Comparison of ENCODE assay signal across 15 cellular contexts in genomic region chr10:98260350-98260749, GRCh38. TPM values are rescaled to one million over a fixed set of nuclear protein-coding genes. Genes with fewer than 3 reads are reported as not detected.
DNase-seq lines count a peak whose midpoint lies in the region; ATAC-seq, FAIRE-seq and TF ChIP-seq lines count a peak whose summit lies in the region.
"Had no signal": no experiment of that assay in that cellular context is flagged by ENCODE, and none has a peak within 500 bp of the region (broad histone marks: within the 10 kb centered on the region; RNA-seq: fewer than 3 reads in every experiment).

No MANE protein-coding gene starts in this region.

- H3K18ac ChIP-seq in H1 (ENCODE audit: extremely low read depth, low read length), result no peak overlapping the region
- peak overlapping the region; percentile 48 for H3K18ac ChIP-seq in neuronal stem cell (ENCODE audit: low read length)

- no peaks in the 10 kb centered on the region for H3F3A ChIP-seq in PC-3 (ENCODE audit: low read length, unreplicated experiment)

- H3K14ac ChIP-seq in H1 (ENCODE audit: insufficient read length) (no peak overlapping the region), neuronal stem cell (ENCODE audit: low read length) (peak overlapping the region; percentile 41)

- POLR2A ChIA-PET in PC-3 (lab: Charles Lee; ENCODE audit: unreplicated experiment) (no interaction called here), H1 (lab: Charles Lee; ENCODE audit: partially characterized antibody) (interaction anchor here (0.6 kb wide), 1 partner anchor 45 kb away, joined by 5 read pairs; no protein-coding TSS in a partner anchor), OCI-LY7 (lab: Charles Lee) (no interaction called here)

- peaks cover 0 to 13% (median 0%) of the 10 kb centered on the region in 11 experiments; a peak in 4 of 22 replicates for H3K36me3 ChIP-seq in BLaER1 treated with 17β-estradiol and CSF1 and Interleukin-3, amounts not matched to agents 10 nM and 100 nM
- H3K36me3 ChIP-seq in PC-3 (ENCODE audit: low read depth, low read length) (no peaks in the 10 kb centered on the region), H1 (ENCODE audit: control insufficient read depth in 2 of 4, insufficient read depth in 4 of 4, low read length in 3 of 4) (no peaks in the 10 kb centered on the region), neuronal stem cell (replicated peaks in 1 of 2; ENCODE audit: control insufficient read depth in 2 of 2, insufficient read depth in 2 of 2, low read length in 2 of 2) (no peaks in the 10 kb centered on the region), OCI-LY7 (ENCODE audit: insufficient read depth, low read length) (peaks cover 2% of the 10 kb centered on the region; the same call in 1 of the 2 replicates)

- H3K4me1 ChIP-seq in BLaER1 treated with 17β-estradiol and CSF1 and Interleukin-3, amounts not matched to agents 10 nM and 100 nM, result peaks cover 33 to 94% (median 88%) of the 10 kb centered on the region in 10 experiments
- H3K4me1 ChIP-seq in PC-3 (ENCODE audit: insufficient read depth, low read length) (peaks cover 24% of the 10 kb centered on the region), H1 (replicated peaks in 1 of 4; ENCODE audit: control insufficient read depth in 3 of 4, insufficient read depth in 4 of 4, low read length in 3 of 4) (no peaks in the 10 kb centered on the region; a peak in 1 of 7 replicates), neuronal stem cell (ENCODE audit: control insufficient read depth in 2 of 2, insufficient read depth in 1 of 2, low read depth in 1 of 2, low read length in 2 of 2) (peaks cover 0 to 2% of the 10 kb centered on the region in 2 donors), OCI-LY7 (ENCODE audit: insufficient read depth, low read length, poor library complexity, severe bottlenecking) (no peaks in the 10 kb centered on the region)

- H3K23me2 ChIP-seq in H1 (ENCODE audit: low read depth, low read length), result no peaks in the 10 kb centered on the region

- H4K91ac ChIP-seq in H1 (replicated peaks; ENCODE audit: insufficient read length, low read length) (no peak overlapping the region), neuronal stem cell (ENCODE audit: low read depth, low read length, poor library complexity) (no peak overlapping the region)

- H3K23ac ChIP-seq in H1 (ENCODE audit: insufficient read length) (no peak overlapping the region), neuronal stem cell (ENCODE audit: low read depth, low read length, poor library complexity) (peak overlapping the region; percentile 86)

- peak overlapping the region; percentile 76 to 94 (median 80) for H3K4me2 ChIP-seq in BLaER1 treated with 17β-estradiol and CSF1 and Interleukin-3, amounts not matched to agents 10 nM and 100 nM
- peak overlapping the region; percentile 19; the same call in 1 of the 2 replicates for H3K4me2 ChIP-seq in PC-3 (ENCODE audit: low read length)
- H3K4me2 ChIP-seq in H1 (ENCODE audit: insufficient read depth in 1 of 2, low read depth in 2 of 2, low read length in 2 of 2), result no peak overlapping the region
- no peak overlapping the region for H3K4me2 ChIP-seq in neuronal stem cell (ENCODE audit: insufficient read depth, low read length, poor library complexity, severe bottlenecking)
- H3K4me2 ChIP-seq in OCI-LY7 (ENCODE audit: low read length), result no peak overlapping the region
- H3K4me2 ChIP-seq: A549 had no signal

- no peak overlapping the region for H4K5ac ChIP-seq in H1 (ENCODE audit: insufficient read length, low read depth, low read length)

- TF ChIP-seq RAD21 in H1 (IDR thresholded peaks at IDR 0.05 in 1 of 2, conservative IDR thresholded peaks at IDR 0.05 in 1 of 2; ENCODE audit: low read depth in 2 of 2, low read length in 2 of 2), result no peak

- peak overlapping the region in 10 of 11 experiments; percentile 33 to 74 (median 57); a peak in 20 of 22 replicates for H3K27ac ChIP-seq in BLaER1 treated with 17β-estradiol and CSF1 and Interleukin-3, amounts not matched to agents 10 nM and 100 nM
- H3K27ac ChIP-seq in PC-3 (ENCODE audit: low read length), result peak overlapping the region; percentile 54
- H3K27ac ChIP-seq in H1 (ENCODE audit: low read depth, low read length), result no peak overlapping the region; the same call in 1 of the 2 replicates
- no peak overlapping the region for H3K27ac ChIP-seq in neuronal stem cell (replicated peaks; ENCODE audit: low read length)
- H3K27ac ChIP-seq in OCI-LY7 (ENCODE audit: low read depth, low read length, poor library complexity, severe bottlenecking), result no peak overlapping the region
- H3K27ac ChIP-seq: A549 had no signal

- no peaks in the 10 kb centered on the region for H3K27me3 ChIP-seq in BLaER1 treated with 17β-estradiol and CSF1 and Interleukin-3, amounts not matched to agents 10 nM and 100 nM
- H3K27me3 ChIP-seq in PC-3 (ENCODE audit: low read length), result no peaks in the 10 kb centered on the region
- H3K27me3 ChIP-seq in H1 (replicated peaks in 1 of 4; ENCODE audit: control insufficient read depth in 3 of 4, extremely low read depth in 1 of 4, insufficient read depth in 3 of 4, low read length in 3 of 4), result no peaks in the 10 kb centered on the region
- no peaks in the 10 kb centered on the region for H3K27me3 ChIP-seq in neuronal stem cell (ENCODE audit: control insufficient read depth in 3 of 3, insufficient read depth in 3 of 3, low read depth in 1 of 3, low read length in 3 of 3)

- H3K79me2 ChIP-seq in PC-3 (ENCODE audit: low read length) (no peaks in the 10 kb centered on the region), H1 (ENCODE audit: control insufficient read depth in 1 of 2, insufficient read depth in 2 of 2, low read length in 2 of 2) (no peaks in the 10 kb centered on the region), OCI-LY7 (ENCODE audit: insufficient read depth, low read depth, low read length) (no peaks in the 10 kb centered on the region)

- H4K20me1 ChIP-seq in BLaER1 treated with 17β-estradiol and CSF1 and Interleukin-3, amounts not matched to agents 10 nM and 100 nM, result peaks cover 0 to 5% (median 0%) of the 10 kb centered on the region in 11 experiments; a peak in 2 of 22 replicates
- H4K20me1 ChIP-seq in PC-3 (ENCODE audit: low read length) (no peaks in the 10 kb centered on the region), H1 (replicated peaks in 1 of 2; ENCODE audit: control insufficient read depth in 1 of 2, insufficient read depth in 2 of 2, low read length in 2 of 2) (peaks cover 0 to 2% of the 10 kb centered on the region in 2 experiments), OCI-LY7 (ENCODE audit: insufficient read depth, low read length) (no peaks in the 10 kb centered on the region)

- H2BK120ac ChIP-seq in H1 (replicated peaks; ENCODE audit: low read depth, low read length) (no peak overlapping the region), neuronal stem cell (ENCODE audit: low read depth, low read length) (no peak overlapping the region)

- TF ChIP-seq CTCF in PC-3 (conservative IDR thresholded peaks at IDR 0.05; ENCODE audit: low read depth, low read length) (no peak), H1 (IDR thresholded peaks at IDR 0.05; ENCODE audit: control extremely low read depth in 1 of 3, insufficient read depth in 1 of 3, low read depth in 1 of 3, low read length in 3 of 3) (no peak), OCI-LY7 (conservative IDR thresholded peaks at IDR 0.05; ENCODE audit: low read length) (no peak)

- H2BK15ac ChIP-seq in H1 (ENCODE audit: low read length) (no peak overlapping the region), neuronal stem cell (ENCODE audit: low read length) (no peak overlapping the region)

- H3K4ac ChIP-seq in H1 (replicated peaks; ENCODE audit: insufficient read length, low read depth, low read length) (no peak overlapping the region), neuronal stem cell (ENCODE audit: low read length) (no peak overlapping the region)

- no peak overlapping the region for H3K4me3 ChIP-seq in BLaER1 treated with 17β-estradiol and CSF1 and Interleukin-3, amounts not matched to agents 10 nM and 100 nM
- H3K4me3 ChIP-seq in PC-3 (ENCODE audit: low read length), result no peak overlapping the region
- H3K4me3 ChIP-seq in H1 (ENCODE audit: extremely low read depth in 1 of 4, insufficient read depth in 2 of 4, low read depth in 3 of 4, low read length in 4 of 4), result no peak overlapping the region
- no peak overlapping the region for H3K4me3 ChIP-seq in neuronal stem cell (ENCODE audit: low read length in 2 of 2)
- H3K4me3 ChIP-seq in OCI-LY7 (ENCODE audit: low read depth, low read length, poor library complexity, severe bottlenecking), result no peak overlapping the region
- H3K4me3 ChIP-seq: A549 had no signal

- CTCF ChIA-PET in PC-3 (lab: Charles Lee) (no interaction called here), H1 (lab: Charles Lee; ENCODE audit: partially characterized antibody) (interaction anchor here (0.5 to 8.3 kb wide), 5 partner anchors 9 to 71 kb away, joined by 3 to 117 read pairs (median 6); no protein-coding TSS in a partner anchor), OCI-LY7 (lab: Charles Lee; ENCODE audit: unreplicated experiment) (no interaction called here)

- BruUV-seq in PC-3 (replicated peaks; lab: Mats Ljungman, UMichigan), result no TSS peak
- no TSS peak for BruUV-seq in OCI-LY7 (replicated peaks; lab: Mats Ljungman, UMichigan)

- intact Hi-C loops in PC-3 (cut with micrococcal nuclease) (loop anchor here (5.0 to 10.0 kb wide), 3 partner anchors 144 to 404 kb away; no protein-coding TSS in a partner anchor), OCI-LY7 (cut with micrococcal nuclease; ENCODE audit: unreplicated experiment) (loop anchor here (5.0 kb wide), 1 partner anchor 132 kb away; no protein-coding TSS in a partner anchor)

- 81% methylated on average over 9 of the region's 9 CpGs; no CpG with 5 or more reads in 1 of the 2 experiments for WGBS in H1 (ENCODE audit: extremely low coverage in 1 of 2, insufficient coverage in 1 of 2, insufficient read length in 1 of 2, insufficient replicate concordance in 2 of 2, low coverage in 1 of 2, low lambda C conversion rate in 2 of 2, missing lambda C conversion rate in 1 of 2), 2 experiments
- no CpG with 5 or more reads among the region's 9 CpGs for WGBS in neuronal stem cell (ENCODE audit: extremely low coverage in 2 of 2, insufficient read length in 2 of 2, insufficient replicate concordance in 1 of 2), 2 donors

- no peak for FAIRE-seq in H1 (lab: Jason Lieb, UNC)
- FAIRE-seq: A549, D721Med had no signal

- H2BK5ac ChIP-seq in H1 (ENCODE audit: low read depth, low read length) (0 out of 2 replicates have a peak overlapping the region, but pooled peaks have one; percentile 35), neuronal stem cell (ENCODE audit: low read length) (no peak overlapping the region)

- H3K79me1 ChIP-seq in H1 (ENCODE audit: low read depth, low read length), result no peaks in the 10 kb centered on the region
- peaks cover 4% of the 10 kb centered on the region for H3K79me1 ChIP-seq in neuronal stem cell (ENCODE audit: low read depth, low read length)

- peaks cover 0 to 7% (median 0%) of the 10 kb centered on the region in 11 experiments; a peak in 2 of 22 replicates for H3K9me3 ChIP-seq in BLaER1 treated with 17β-estradiol and CSF1 and Interleukin-3, amounts not matched to agents 10 nM and 100 nM (replicated peaks in 1 of 11)
- H3K9me3 ChIP-seq in PC-3 (ENCODE audit: low read length) (no peaks in the 10 kb centered on the region), H1 (ENCODE audit: insufficient read depth in 2 of 2, low read depth in 1 of 2, low read length in 1 of 2) (no peaks in the 10 kb centered on the region), neuronal stem cell (replicated peaks in 1 of 2; ENCODE audit: control insufficient read depth in 2 of 2, insufficient read depth in 1 of 2, low read depth in 1 of 2, low read length in 2 of 2) (no peaks in the 10 kb centered on the region), OCI-LY7 (ENCODE audit: low read length) (no peaks in the 10 kb centered on the region)
- H3K9me3 ChIP-seq: A549 had no signal

- TF ChIP-seq POLR2A in H1 (IDR thresholded peaks at IDR 0.05; ENCODE audit: control extremely low read depth in 1 of 2, low read depth in 2 of 2, low read length in 2 of 2), result no peak

- no peaks in the 10 kb centered on the region for H3K9me2 ChIP-seq in PC-3 (replicated peaks; ENCODE audit: low read length)
- no peaks in the 10 kb centered on the region for H3K9me2 ChIP-seq in OCI-LY7 (ENCODE audit: insufficient read depth, low read length)

- no peak overlapping the region for H2BK20ac ChIP-seq in H1 (ENCODE audit: low read length)

- H3K9ac ChIP-seq in BLaER1 treated with 17β-estradiol and CSF1 and Interleukin-3, amounts not matched to agents 10 nM and 100 nM, result peak overlapping the region in 9 of 11 experiments; percentile 6 to 51 (median 24); a peak in 14 of 22 replicates
- H3K9ac ChIP-seq in PC-3 (ENCODE audit: low read length) (no peak overlapping the region), H1 (replicated peaks in 1 of 4; ENCODE audit: extremely low read depth in 1 of 4, low read depth in 3 of 4, low read length in 3 of 4) (no peak overlapping the region), neuronal stem cell (ENCODE audit: low read depth, low read length, poor library complexity) (peak overlapping the region; percentile 50)

- DNase-seq in PC-3 (peak; percentile 35), H1 (ENCODE audit: low read depth in 1 of 2, low spot score in 2 of 2) (no peak), neuronal stem cell (ENCODE audit: low spot score) (no peak), OCI-LY7 (ENCODE audit: low spot score) (no peak)
- DNase-seq in activated CD4-positive, alpha-beta T cell treated with anti-CD3 and anti-CD28 coated beads for 48 hours, result no peak
- DNase-seq: CD4-positive, alpha-beta memory T cell; GF-D8; NCI-H1417; NCI-H2029; NCI-H524 had no signal

- H3K56ac ChIP-seq in H1 (replicated peaks; ENCODE audit: insufficient read length, low read depth, low read length), result no peak overlapping the region

- H2AK5ac ChIP-seq in H1 (ENCODE audit: low read depth, low read length) (no peak overlapping the region), neuronal stem cell (ENCODE audit: low read depth, low read length) (no peak overlapping the region)

- H2BK12ac ChIP-seq in H1 (ENCODE audit: low read depth, low read length), result no peak overlapping the region
- peak overlapping the region; percentile 95 for H2BK12ac ChIP-seq in neuronal stem cell (ENCODE audit: low read length)

- H2AFZ ChIP-seq in PC-3 (ENCODE audit: low read length) (0 out of 2 replicates have a peak overlapping the region, but pooled peaks have one; percentile 38), H1 (ENCODE audit: low read length) (no peak overlapping the region), neuronal stem cell (ENCODE audit: low read length) (no peak overlapping the region), OCI-LY7 (ENCODE audit: low read length) (no peak overlapping the region)

- no peak for TF ChIP-seq EP300 in H1 (IDR thresholded peaks at IDR 0.05; ENCODE audit: borderline replicate concordance in 1 of 2, low read depth in 2 of 2, low read length in 2 of 2)

- no peak overlapping the region for H4K8ac ChIP-seq in H1 (ENCODE audit: extremely low read depth, insufficient read depth, low read length)
- H4K8ac ChIP-seq in neuronal stem cell (ENCODE audit: low read depth, low read length), result peak overlapping the region; percentile 30

- ATAC-seq in PC-3, result peak; percentile 23
- no peak for ATAC-seq in HG03045 (IDR thresholded peaks at IDR 0.05; ENCODE audit: unreplicated experiment)
- no peak for ATAC-seq in HG02885 (IDR thresholded peaks at IDR 0.05; ENCODE audit: poor library complexity, unreplicated experiment)
- ATAC-seq: A549 had no signal

RNA-seq across cellular contexts. Expression of gene LOXL4, which starts 7.6 kb away (rescaled TPM):
- total RNA-seq in PC-3 (2014; rRNA removed) (7.8 and 8.2 TPM in 2 replicates), OCI-LY7 (2022) (not detected in 2 replicates)
- 0.13 and 0.42 TPM in 2 replicates for total RNA-seq in H1 (2021; fragmentation: NEBNext Ultra II Directional; extraction: Animal tissue kit (Norgen Biotek cat#: 25700))
- 0.27 and 0.42 TPM in 2 replicates for polyA plus RNA-seq in H1 (2011; rRNA removed)
- 0.31 TPM for polyA plus RNA-seq in H1 (2011; cell fraction: cytosol; rRNA removed)
- 0.90 TPM for polyA plus RNA-seq in H1 (2011; cell fraction: nucleus; rRNA removed)
- polyA plus RNA-seq in H1 (2012, experiment 1 of 2), result 0.23 to 0.35 TPM (median 0.30 TPM) in 4 replicates
- 0.14 TPM for polyA plus RNA-seq in H1 (2012, experiment 2 of 2)
- polyA plus RNA-seq in H1 (2013, experiment 1 of 2), result 0.30 TPM
- polyA plus RNA-seq in H1 (2013, experiment 2 of 2), result 0.22 TPM
- polyA minus RNA-seq in H1 (2011; rRNA and poly(A)+ RNA removed), result 0.28 and 0.39 TPM in 2 replicates
- polyA minus RNA-seq in H1 (2011; cell fraction: cytosol; rRNA and poly(A)+ RNA removed), result not detected
- polyA minus RNA-seq in H1 (2011; cell fraction: nucleus; rRNA and poly(A)+ RNA removed), result not detected
- polyA plus RNA-seq in neuronal stem cell (2013, experiment 1 of 2), result 1.9 TPM
- 1.9 TPM for polyA plus RNA-seq in neuronal stem cell (2013, experiment 2 of 2)
- total RNA-seq in OCI-LY7 (2014; rRNA removed; shearing (Covaris generic)), result not detected in 2 replicates
- total RNA-seq: CD4-positive, alpha-beta memory T cell had no signal

Comparison
In these comparisons a context has a peak if more than half of its experiments do, and no peak if none do; other contexts are left out.
1. H3K27ac ChIP-seq: peak in BLaER1 treated with 17β-estradiol and CSF1 and Interleukin-3, amounts not matched to agents 10 nM and 100 nM (10 of 11) and PC-3 (single experiment); none in H1 (single experiment), neuronal stem cell (single experiment) and OCI-LY7 (single experiment).
2. H3K4me2 ChIP-seq: peak in BLaER1 treated with 17β-estradiol and CSF1 and Interleukin-3, amounts not matched to agents 10 nM and 100 nM (11 of 11) and PC-3 (single experiment); none in H1 (0 of 2), neuronal stem cell (single experiment) and OCI-LY7 (single experiment).
3. H3K9ac ChIP-seq: peak in BLaER1 treated with 17β-estradiol and CSF1 and Interleukin-3, amounts not matched to agents 10 nM and 100 nM (9 of 11) and neuronal stem cell (single experiment); none in PC-3 (single experiment) and H1 (0 of 4).